ENCODE assay signal across 28 cellular contexts in genomic region chr6:35895560-35895959, GRCh38. TPM values are rescaled to one million over a fixed set of nuclear protein-coding genes. Genes with fewer than 3 reads are reported as not detected.
DNase-seq lines count a peak whose midpoint lies in the region; ATAC-seq, FAIRE-seq and TF ChIP-seq lines count a peak whose summit lies in the region.
"Had no signal": no experiment of that assay in that cellular context is flagged by ENCODE, and none has a peak within 500 bp of the region (broad histone marks: within the 10 kb centered on the region; RNA-seq: fewer than 3 reads in every experiment).

No MANE protein-coding gene starts in this region.

- no peak for ATAC-seq in CD4-positive, CD25-positive, alpha-beta regulatory T cell (ENCODE audit: low read depth in 2 of 2)
- ATAC-seq in GM18502 (IDR thresholded peaks at IDR 0.05; ENCODE audit: poor library complexity, unreplicated experiment): no peak
- ATAC-seq: activated naive CD8-positive, alpha-beta T cell treated with anti-CD3 and anti-CD28 coated beads, Interleukin-2, amount 50 U/mL, for 24 hours; lower lobe of right lung had no signal

- H3K36me3 Mint-ChIP-seq in CD4-positive, CD25-positive, alpha-beta regulatory T cell: peaks cover 28% of the 10 kb centered on the region

- FAIRE-seq in bronchial epithelial cell (lab: Jason Lieb, UNC): no peak
- FAIRE-seq in keratinocyte (lab: Jason Lieb, UNC): peak; percentile 71
- FAIRE-seq: A204.1, endothelial cell of umbilical vein, islet of Langerhans had no signal

- no peaks in the 10 kb centered on the region for H3K9me1 ChIP-seq in keratinocyte (ENCODE audit: control insufficient read depth, extremely low read depth, insufficient read depth, low read length)

- peaks cover 3% of the 10 kb centered on the region for H3K36me3 ChIP-seq in CD4-positive, CD25-positive, alpha-beta regulatory T cell (ENCODE audit: control insufficient read depth, insufficient read depth, low read length)
- H3K36me3 ChIP-seq in bronchial epithelial cell (ENCODE audit: control insufficient read depth, insufficient read depth, low read length) (peaks cover 2% of the 10 kb centered on the region), keratinocyte (ENCODE audit: control insufficient read depth in 2 of 2, extremely low read depth in 1 of 2, insufficient read depth in 2 of 2, low read length in 2 of 2) (peaks cover 0 to 1% of the 10 kb centered on the region in 2 experiments)
- H3K36me3 ChIP-seq: lower lobe of right lung had no signal

- no peaks in the 10 kb centered on the region for H4K20me1 ChIP-seq in keratinocyte (ENCODE audit: control insufficient read depth, extremely low read depth, insufficient read depth, low read length)

- no peaks in the 10 kb centered on the region for H3K27me3 Mint-ChIP-seq in CD4-positive, CD25-positive, alpha-beta regulatory T cell
- H3K27me3 Mint-ChIP-seq: activated naive CD8-positive, alpha-beta T cell treated with anti-CD3 and anti-CD28 coated beads, Interleukin-2, amount 50 U/mL, for 24 hours; B cell; brain; dendritic cell treated with granulocyte-macrophage colony-stimulating factor and Interleukin-4, amounts not matched to agents 40 ng/mL and 50 ng/mL, for 4 days; stimulated activated naive CD8-positive, alpha-beta T cell treated with anti-CD3 and anti-CD28 coated beads, Interleukin-15, Interleukin-2, amounts not matched to agents 100 ng/mL and 50 ng/mL, for 24 hours had no signal

- H2AFZ ChIP-seq in keratinocyte (ENCODE audit: control insufficient read depth, low read length): no peak overlapping the region

- no peak for TF ChIP-seq RAD21 in Ishikawa (IDR thresholded peaks at IDR 0.05; ENCODE audit: low read depth)

- H3K4me3 ChIP-seq in CD4-positive, CD25-positive, alpha-beta regulatory T cell (ENCODE audit: low read depth, low read length): no peak overlapping the region
- H3K4me3 ChIP-seq in bronchial epithelial cell (ENCODE audit: low read depth, low read length) (no peak overlapping the region), keratinocyte (ENCODE audit: control insufficient read depth in 2 of 3, extremely low read depth in 1 of 3, insufficient read depth in 2 of 3, low read depth in 1 of 3, low read length in 3 of 3) (no peak overlapping the region)
- H3K4me3 ChIP-seq: lower lobe of right lung, spleen, tibial artery had no signal

- H3K4me2 ChIP-seq in keratinocyte (ENCODE audit: control insufficient read depth, extremely low read depth, insufficient read depth, low read depth, low read length): peak overlapping the region; percentile 10

- peaks cover 0 to 2% (median 0%) of the 10 kb centered on the region in 7 donors for H3K9me3 Mint-ChIP-seq in CD4-positive, CD25-positive, alpha-beta regulatory T cell
- H3K9me3 Mint-ChIP-seq: activated naive CD8-positive, alpha-beta T cell treated with anti-CD3 and anti-CD28 coated beads, Interleukin-2, amount 50 U/mL, for 24 hours; stimulated activated naive CD8-positive, alpha-beta T cell treated with anti-CD3 and anti-CD28 coated beads, Interleukin-15, Interleukin-2, amounts not matched to agents 100 ng/mL and 50 ng/mL, for 24 hours had no signal

- H3K79me2 ChIP-seq in keratinocyte (ENCODE audit: control insufficient read depth, insufficient read depth, low read length): peaks cover 85% of the 10 kb centered on the region

- DNase-seq in CD4-positive, CD25-positive, alpha-beta regulatory T cell: no peak
- DNase-seq in bronchial epithelial cell (ENCODE audit: low read depth) (peak; percentile 83), keratinocyte (ENCODE audit: low read depth, low spot score) (peak; percentile 49), NCI-H774 (lab: John Stamatoyannopoulos, UW) (no peak), NCI-H2029 treated with DMSO at 0.1 percent for 48 hours (lab: John Stamatoyannopoulos, UW) (no peak), HPDE6-E6E7 (ENCODE audit: extremely low spot score) (no peak)
- DNase-seq: activated CD4-positive, alpha-beta T cell treated with anti-CD3 and anti-CD28 coated beads, Interleukin-2, amount 50 U/mL, for 48 hours; activated CD4-positive, CD25-positive, alpha-beta regulatory T cell; activated CD8-positive, alpha-beta memory T cell treated with anti-CD3 and anti-CD28 coated beads, Interleukin-2, amount 50 U/mL, for 48 hours; activated naive CD8-positive, alpha-beta T cell treated with anti-CD3 and anti-CD28 coated beads, Interleukin-2, amount 50 U/mL, for 24 hours; KBM-7; lower lobe of right lung; MV-4-11; NCI-H526 treated with DMSO at 0.1 percent for 48 hours; nucleus accumbens; spleen; stimulated activated CD4-positive, alpha-beta T cell treated with anti-CD3 and anti-CD28 coated beads, Interleukin-4, amount 100 ng/mL, for 1 hour; T1000; tibial artery had no signal

- TF ChIP-seq EP300 in Ishikawa (IDR thresholded peaks at IDR 0.05; ENCODE audit: borderline replicate concordance): no peak

- H3K27me3 ChIP-seq in CD4-positive, CD25-positive, alpha-beta regulatory T cell (ENCODE audit: control insufficient read depth, insufficient read depth, low read length): no peaks in the 10 kb centered on the region
- H3K27me3 ChIP-seq in bronchial epithelial cell (ENCODE audit: control insufficient read depth, insufficient read depth, low read length): no peaks in the 10 kb centered on the region
- H3K27me3 ChIP-seq in keratinocyte (ENCODE audit: control insufficient read depth, extremely low read depth, insufficient read depth, low read length): no peaks in the 10 kb centered on the region
- H3K27me3 ChIP-seq: spleen, tibial artery had no signal

- no peaks in the 10 kb centered on the region for H3K4me1 ChIP-seq in CD4-positive, CD25-positive, alpha-beta regulatory T cell (ENCODE audit: control insufficient read depth, insufficient read depth, low read length, poor library complexity, severe bottlenecking)
- peaks cover 10% of the 10 kb centered on the region for H3K4me1 ChIP-seq in keratinocyte (ENCODE audit: control insufficient read depth, extremely low read depth, insufficient read depth, low read length)
- H3K4me1 ChIP-seq: lower lobe of right lung had no signal

- peak overlapping the region in 2 of 3 donors; percentile 27 to 39 for H3K27ac Mint-ChIP-seq in CD4-positive, CD25-positive, alpha-beta regulatory T cell
- H3K27ac Mint-ChIP-seq: activated naive CD8-positive, alpha-beta T cell treated with anti-CD3 and anti-CD28 coated beads, Interleukin-2, amount 50 U/mL, for 24 hours; B cell; brain; dendritic cell treated with granulocyte-macrophage colony-stimulating factor and Interleukin-4, amounts not matched to agents 40 ng/mL and 50 ng/mL, for 4 days; stimulated activated naive CD8-positive, alpha-beta T cell treated with anti-CD3 and anti-CD28 coated beads, Interleukin-15, Interleukin-2, amounts not matched to agents 100 ng/mL and 50 ng/mL, for 24 hours had no signal

- H3K4me1 Mint-ChIP-seq in CD4-positive, CD25-positive, alpha-beta regulatory T cell: peaks cover 9 to 41% (median 32%) of the 10 kb centered on the region in 4 donors

- TF ChIP-seq CTCF in bronchial epithelial cell (IDR thresholded peaks at IDR 0.05; ENCODE audit: insufficient read depth, low read length, severe bottlenecking) (no peak), keratinocyte (optimal IDR thresholded peaks at IDR 0.05 in 1 of 3, IDR thresholded peaks at IDR 0.05 in 1 of 3, conservative IDR thresholded peaks at IDR 0.05 in 1 of 3; ENCODE audit: extremely low read depth in 1 of 3, insufficient read depth in 2 of 3, low read length in 3 of 3) (no peak)

- no peak overlapping the region for H3K4me3 Mint-ChIP-seq in CD4-positive, CD25-positive, alpha-beta regulatory T cell
- H3K4me3 Mint-ChIP-seq: activated naive CD8-positive, alpha-beta T cell treated with anti-CD3 and anti-CD28 coated beads, Interleukin-2, amount 50 U/mL, for 24 hours; B cell; brain; dendritic cell treated with granulocyte-macrophage colony-stimulating factor and Interleukin-4, amounts not matched to agents 40 ng/mL and 50 ng/mL, for 4 days; stimulated activated naive CD8-positive, alpha-beta T cell treated with anti-CD3 and anti-CD28 coated beads, Interleukin-15, Interleukin-2, amounts not matched to agents 100 ng/mL and 50 ng/mL, for 24 hours had no signal

- dilution Hi-C loops in keratinocyte (cut with MboI; ENCODE audit: extremely low pct_ligation_motif_present, low sequenced_read_pairs): no loop called here

- no peak overlapping the region for H3K27ac ChIP-seq in CD4-positive, CD25-positive, alpha-beta regulatory T cell (ENCODE audit: insufficient read depth, low read length, poor library complexity, severe bottlenecking)
- no peak overlapping the region for H3K27ac ChIP-seq in keratinocyte (ENCODE audit: control insufficient read depth, insufficient read depth, low read length)
- H3K27ac ChIP-seq: lower lobe of right lung, spleen, tibial artery had no signal

- no peaks in the 10 kb centered on the region for H3K9me3 ChIP-seq in CD4-positive, CD25-positive, alpha-beta regulatory T cell (ENCODE audit: control insufficient read depth in 2 of 2, low read length in 2 of 2)
- no peaks in the 10 kb centered on the region for H3K9me3 ChIP-seq in keratinocyte (ENCODE audit: control insufficient read depth, low read depth, low read length)
- H3K9me3 ChIP-seq: lower lobe of right lung, spleen, tibial artery had no signal

- no peak overlapping the region for H3K9ac ChIP-seq in keratinocyte (ENCODE audit: control insufficient read depth, extremely low read depth, insufficient read depth, low read length)

RNA-seq across cellular contexts. Expression of gene SRPK1, which starts 25.3 kb away (rescaled TPM):
- 47.0 TPM for total RNA-seq in CD4-positive, CD25-positive, alpha-beta regulatory T cell
- 10 to 100 TPM; 53.5 to 65.4 (median 57.8) TPM for polyA plus RNA-seq in CD4-positive, CD25-positive, alpha-beta regulatory T cell
- total RNA-seq in bronchial epithelial cell: 56.3 and 90.6 TPM in 2 replicates
- polyA plus RNA-seq in keratinocyte: 42.9 to 64.1 TPM (median 44.6 TPM) in 3 replicates
- polyA plus RNA-seq in keratinocyte (2011; ENCODE audit: low read depth): 145 TPM
- 33.2 and 55.1 TPM in 2 replicates for polyA plus RNA-seq in keratinocyte (2011; cell fraction: cytosol; rRNA removed)
- 62.2 and 74.9 TPM in 2 replicates for polyA plus RNA-seq in keratinocyte (2011; cell fraction: nucleus; rRNA removed)
- polyA plus RNA-seq in keratinocyte (2012; ENCODE audit: low replicate concordance): 34.7 and 42.5 TPM in 2 replicates
- polyA minus RNA-seq in keratinocyte: 30.2 to 92.6 TPM (median 50.1 TPM) in 3 replicates
- 49.9 TPM for polyA minus RNA-seq in keratinocyte (2011; cell fraction: cytosol; rRNA and poly(A)+ RNA removed)
- polyA minus RNA-seq in keratinocyte (2011; cell fraction: nucleus; rRNA and poly(A)+ RNA removed): 55.4 and 107 TPM in 2 replicates

Comparison
In these comparisons a context has a peak if more than half of its experiments do, and no peak if none do; other contexts are left out.
1. DNase-seq: peak in bronchial epithelial cell (single experiment) and keratinocyte (single experiment); none in CD4-positive, CD25-positive, alpha-beta regulatory T cell (0 of 3), NCI-H774 (single experiment), NCI-H2029 treated with DMSO at 0.1 percent for 48 hours (single experiment) and HPDE6-E6E7 (single experiment).